ENCODE assay signal across 8 cellular contexts in genomic region chr15:78943692-78944091, GRCh38. TPM values are rescaled to one million over a fixed set of nuclear protein-coding genes. Genes with fewer than 3 reads are reported as not detected.
DNase-seq lines count a peak whose midpoint lies in the region; ATAC-seq and TF ChIP-seq lines count a peak whose summit lies in the region.

No MANE protein-coding gene starts in this region.

- H2BK5ac ChIP-seq in neuronal stem cell (ENCODE audit: low read length) = peak overlapping the region; percentile 39

- no peak overlapping the region for H2BK120ac ChIP-seq in neuronal stem cell (ENCODE audit: low read depth, low read length)

- H3K79me1 ChIP-seq in neuronal stem cell (ENCODE audit: low read depth, low read length) = no peaks in the 10 kb centered on the region

- no CpG with 5 or more reads among the region's 7 CpGs for WGBS in neuronal stem cell (ENCODE audit: extremely low coverage in 2 of 2, insufficient read length in 2 of 2, insufficient replicate concordance in 1 of 2), 2 donors

- H3K18ac ChIP-seq in neuronal stem cell (ENCODE audit: low read length) = no peak overlapping the region

- peaks cover 56% of the 10 kb centered on the region for H3K4me1 Mint-ChIP-seq in CD14-positive monocyte
- peaks cover 19 to 24% (median 20%) of the 10 kb centered on the region in 3 donors for H3K4me1 Mint-ChIP-seq in IgD-negative memory B cell

- H3K36me3 Mint-ChIP-seq in CD14-positive monocyte = peaks cover 8 to 16% of the 10 kb centered on the region in 2 donors
- peaks cover 3% of the 10 kb centered on the region for H3K36me3 Mint-ChIP-seq in IgD-negative memory B cell

- H3K27me3 ChIP-seq in colonic mucosa = no peaks in the 10 kb centered on the region
- H3K27me3 ChIP-seq in neuronal stem cell (ENCODE audit: control insufficient read depth in 3 of 3, insufficient read depth in 3 of 3, low read depth in 1 of 3, low read length in 3 of 3) = peaks cover 2 to 53% (median 24%) of the 10 kb centered on the region in 3 experiments

- no peak overlapping the region for H4K91ac ChIP-seq in neuronal stem cell (ENCODE audit: low read depth, low read length, poor library complexity)

- H3K27me3 Mint-ChIP-seq in CD14-positive monocyte (ENCODE audit: low read depth in 3 of 3) = peaks cover 6 to 13% (median 10%) of the 10 kb centered on the region in 3 donors
- H3K27me3 Mint-ChIP-seq in IgD-negative memory B cell = no peaks in the 10 kb centered on the region

- H3K9me3 ChIP-seq in colonic mucosa (no peaks in the 10 kb centered on the region), neuronal stem cell (replicated peaks in 1 of 2; ENCODE audit: control insufficient read depth in 2 of 2, insufficient read depth in 1 of 2, low read depth in 1 of 2, low read length in 2 of 2) (no peaks in the 10 kb centered on the region)

- no peak overlapping the region for H2AK5ac ChIP-seq in neuronal stem cell (ENCODE audit: low read depth, low read length)

- TF ChIP-seq CTCF in CD14-positive monocyte (IDR thresholded peaks at IDR 0.05) (no peak), colonic mucosa (IDR thresholded peaks at IDR 0.05) (no peak)

- DNase-seq in CD14-positive monocyte (ENCODE audit: low spot score) (no peak), colonic mucosa (no peak), neuronal stem cell (ENCODE audit: low spot score) (no peak), LoVo (ENCODE audit: low spot score) (no peak), NCI-H1417 treated with DMSO at 0.1 percent for 48 hours (lab: John Stamatoyannopoulos, UW) (no peak)

- H2BK12ac ChIP-seq in neuronal stem cell (ENCODE audit: low read length) = no peak overlapping the region

- H3K36me3 ChIP-seq in colonic mucosa = no peaks in the 10 kb centered on the region
- H3K36me3 ChIP-seq in neuronal stem cell (replicated peaks in 1 of 2; ENCODE audit: control insufficient read depth in 2 of 2, insufficient read depth in 2 of 2, low read length in 2 of 2) = no peaks in the 10 kb centered on the region

- H3K4me1 ChIP-seq in colonic mucosa (no peaks in the 10 kb centered on the region), neuronal stem cell (ENCODE audit: control insufficient read depth in 2 of 2, insufficient read depth in 1 of 2, low read depth in 1 of 2, low read length in 2 of 2) (peaks cover 7% of the 10 kb centered on the region in 2 donors)

- H2BK15ac ChIP-seq in neuronal stem cell (ENCODE audit: low read length) = peak overlapping the region; percentile 75

- H3K4me3 Mint-ChIP-seq in CD14-positive monocyte (peak overlapping the region; percentile 91 to 99), IgD-negative memory B cell (peak overlapping the region; percentile 94 to 96 (median 96))

- no peak overlapping the region for H3K4ac ChIP-seq in neuronal stem cell (ENCODE audit: low read length)

- peak overlapping the region; percentile 71 for H3K4me3 ChIP-seq in colonic mucosa
- no peak overlapping the region for H3K4me3 ChIP-seq in neuronal stem cell (ENCODE audit: low read length in 2 of 2)

- intact Hi-C loops in CD14-positive monocyte (cut with micrococcal nuclease) = loop anchor here in 1 of 2 donors (5.0 to 10.0 kb wide), 2 partner anchors 34 to 69 kb away; partner anchors contain the start of gene MORF4L1
- intact Hi-C loops in colonic mucosa (cut with DNase I) = no loop called here

- no peak overlapping the region for H3K4me2 ChIP-seq in neuronal stem cell (ENCODE audit: insufficient read depth, low read length, poor library complexity, severe bottlenecking)

- H3K23ac ChIP-seq in neuronal stem cell (ENCODE audit: low read depth, low read length, poor library complexity) = no peak overlapping the region

- no peak overlapping the region for H3K14ac ChIP-seq in neuronal stem cell (ENCODE audit: low read length)

- H3K9me3 Mint-ChIP-seq in CD14-positive monocyte = peaks cover 0 to 2% (median 0%) of the 10 kb centered on the region in 7 donors
- H3K9me3 Mint-ChIP-seq in IgD-negative memory B cell = no peaks in the 10 kb centered on the region

- no peak overlapping the region for H4K8ac ChIP-seq in neuronal stem cell (ENCODE audit: low read depth, low read length)

- ATAC-seq in HG03045 (IDR thresholded peaks at IDR 0.05; ENCODE audit: unreplicated experiment) (no peak), GM18858 (IDR thresholded peaks at IDR 0.05; ENCODE audit: unreplicated experiment) (no peak)

- H3K9ac ChIP-seq in colonic mucosa (ENCODE audit: low read depth in 2 of 2, low read length in 2 of 2) (peak overlapping the region; percentile 52 to 77), neuronal stem cell (ENCODE audit: low read depth, low read length, poor library complexity) (no peak overlapping the region)

- H3K27ac Mint-ChIP-seq in CD14-positive monocyte (peak overlapping the region; percentile 68 to 95 (median 90)), IgD-negative memory B cell (peak overlapping the region; percentile 93 to 98 (median 96))

- H3K27ac ChIP-seq in colonic mucosa (no peak overlapping the region), neuronal stem cell (replicated peaks; ENCODE audit: low read length) (no peak overlapping the region)

- H2AFZ ChIP-seq in neuronal stem cell (ENCODE audit: low read length) = no peak overlapping the region

RNA-seq across cellular contexts. Expression of gene CTSH, which starts 1.2 kb away (rescaled TPM):
- polyA plus RNA-seq in CD14-positive monocyte (100 to 1,000 TPM; 756 to 884 TPM), IgD-negative memory B cell (615 TPM)
- total RNA-seq in colonic mucosa = 10 to 100 TPM; 34.4 to 58.5 TPM
- 7.8 TPM for polyA plus RNA-seq in neuronal stem cell (2013, experiment 1 of 2)
- polyA plus RNA-seq in neuronal stem cell (2013, experiment 2 of 2) = 8.7 TPM
